In genomic region chr11:34345991-34346480, GRCh38 we compare ENCODE assay signal across 11 cellular contexts. TPM values are rescaled to one million over a fixed set of nuclear protein-coding genes. Genes with fewer than 3 reads are reported as not detected.
DNase-seq lines count a peak whose midpoint lies in the region; ATAC-seq and TF ChIP-seq lines count a peak whose summit lies in the region.
"Had no signal": no experiment of that assay in that cellular context is flagged by ENCODE, and none has a peak within 500 bp of the region (broad histone marks: within the 10 kb centered on the region; RNA-seq: fewer than 3 reads in every experiment).

No MANE protein-coding gene starts in this region.

- H3K4me1 Mint-ChIP-seq in Calu3 (ENCODE audit: low read depth, unreplicated experiment) = peaks cover 91% of the 10 kb centered on the region
- no peaks in the 10 kb centered on the region for H3K4me1 Mint-ChIP-seq in activated T-cell treated with anti-CD3 and anti-CD28 coated beads, Interleukin-2, amount 50 U/mL, for 24 hours (ENCODE audit: low read depth)

- no peaks in the 10 kb centered on the region for H3K9me3 Mint-ChIP-seq in Calu3 (ENCODE audit: low read depth, unreplicated experiment)
- no peaks in the 10 kb centered on the region for H3K9me3 Mint-ChIP-seq in activated T-cell treated with anti-CD3 and anti-CD28 coated beads, Interleukin-2, amount 50 U/mL, for 24 hours
- H3K9me3 Mint-ChIP-seq: activated naive CD8-positive, alpha-beta T cell treated with anti-CD3 and anti-CD28 coated beads, Interleukin-2, amount 50 U/mL, for 24 hours had no signal

- BruUV-seq in Calu3 (replicated peaks; lab: Mats Ljungman, UMichigan) = no TSS peak
- no TSS peak for BruUV-seq in A673 (replicated peaks; lab: Mats Ljungman, UMichigan)

- DNase-seq in Calu3 = no peak
- peak in 4 of 5 donors; percentile 70 to 82 (median 72) for DNase-seq in heart left ventricle
- DNase-seq in gastrocnemius medialis = peak; percentile 72 to 86
- no peak for DNase-seq in activated T-cell treated with anti-CD3 and anti-CD28 coated beads, Interleukin-2, amount 50 U/mL, for 24 hours
- no peak for DNase-seq in A673 (ENCODE audit: low spot score)
- no peak for DNase-seq in effector memory CD4-positive, alpha-beta T cell
- no peak for DNase-seq in AG20443 (ENCODE audit: low spot score)
- DNase-seq: activated naive CD8-positive, alpha-beta T cell treated with anti-CD3 and anti-CD28 coated beads, Interleukin-2, amount 50 U/mL, for 24 hours had no signal

- TF ChIP-seq CTCF in Calu3 (IDR thresholded peaks at IDR 0.05; ENCODE audit: unreplicated experiment) (no peak), heart left ventricle (IDR thresholded peaks at IDR 0.05) (no peak), gastrocnemius medialis (IDR thresholded peaks at IDR 0.05 in 4 of 5, conservative IDR thresholded peaks at IDR 0.05 in 1 of 5) (no peak), A673 (conservative IDR thresholded peaks at IDR 0.05; ENCODE audit: low read depth, low read length) (no peak)

- peaks cover 25% of the 10 kb centered on the region for H3K36me3 Mint-ChIP-seq in Calu3 (ENCODE audit: insufficient read depth, unreplicated experiment)
- H3K36me3 Mint-ChIP-seq in activated T-cell treated with anti-CD3 and anti-CD28 coated beads, Interleukin-2, amount 50 U/mL, for 24 hours (ENCODE audit: low read depth) = no peaks in the 10 kb centered on the region

- POLR2A ChIA-PET in A673 (lab: Charles Lee; ENCODE audit: low non-redundant PET) = interaction anchor here (0.6 kb wide), 1 partner anchor 28 kb away, joined by 3 read pairs; no protein-coding TSS in a partner anchor

- 24 to 40% (median 26%) methylated on average over 8 of the region's 8 CpGs for WGBS in heart left ventricle, 4 donors

- H3K4me1 ChIP-seq in heart left ventricle = peaks cover 0 to 85% (median 56%) of the 10 kb centered on the region in 12 donors
- peaks cover 78 to 84% of the 10 kb centered on the region in 2 donors for H3K4me1 ChIP-seq in gastrocnemius medialis
- peaks cover 53% of the 10 kb centered on the region for H3K4me1 ChIP-seq in A673 (ENCODE audit: insufficient read depth, low read length, poor library complexity, severe bottlenecking)
- no peaks in the 10 kb centered on the region for H3K4me1 ChIP-seq in effector memory CD4-positive, alpha-beta T cell (ENCODE audit: control insufficient read depth, insufficient read depth, low read length, poor library complexity, severe bottlenecking)
- H3K4me1 ChIP-seq: parathyroid adenoma had no signal

- in situ Hi-C loops in gastrocnemius medialis (cut with MboI; ENCODE audit: low sequenced_read_pairs in 4 of 4) = no loop called here

- ATAC-seq in SK-N-SH treated with all-trans-retinoic acid at 6 μM for 48 hours (peak; percentile 14), heart left ventricle (peak; percentile 68 to 88 (median 79)), gastrocnemius medialis (peak; percentile 77 to 81)
- ATAC-seq: activated naive CD8-positive, alpha-beta T cell treated with anti-CD3 and anti-CD28 coated beads, Interleukin-2, amount 50 U/mL, for 24 hours had no signal

- CTCF ChIA-PET in Calu3 (lab: Charles Lee) = interaction anchor here (0.8 to 3.8 kb wide), 8 partner anchors 11 to 171 kb away, joined by 3 to 22 read pairs (median 6); partner anchors contain the start of gene ABTB2
- CTCF ChIA-PET in A673 (lab: Charles Lee) = interaction anchor here (1.0 kb wide), 1 partner anchor 171 kb away, joined by 3 read pairs; no protein-coding TSS in a partner anchor

- intact Hi-C loops in Calu3 (cut with micrococcal nuclease; ENCODE audit: unreplicated experiment) (loop anchor here (5.0 kb wide), 1 partner anchor 39 kb away; no protein-coding TSS in a partner anchor), heart left ventricle (cut with DNase I) (no loop called here), gastrocnemius medialis (cut with DNase I; ENCODE audit: low total_unique reads) (loop anchor here (1.0 to 10.0 kb wide), 3 partner anchors 11 to 641 kb away; partner anchors contain the start of gene C11orf91), A673 (cut with micrococcal nuclease; ENCODE audit: unreplicated experiment) (no loop called here)

- H3K27me3 ChIP-seq in heart left ventricle (no peaks in the 10 kb centered on the region), gastrocnemius medialis (no peaks in the 10 kb centered on the region), A673 (replicated peaks; ENCODE audit: insufficient read depth, low read depth, low read length, poor library complexity) (no peaks in the 10 kb centered on the region)
- no peaks in the 10 kb centered on the region for H3K27me3 ChIP-seq in effector memory CD4-positive, alpha-beta T cell (replicated peaks; ENCODE audit: control insufficient read depth, insufficient read depth, low read length, poor library complexity, severe bottlenecking)

- H3K9me3 ChIP-seq in heart left ventricle (no peaks in the 10 kb centered on the region), gastrocnemius medialis (no peaks in the 10 kb centered on the region), A673 (ENCODE audit: low read depth, low read length, poor library complexity, severe bottlenecking) (no peaks in the 10 kb centered on the region)
- no peaks in the 10 kb centered on the region for H3K9me3 ChIP-seq in effector memory CD4-positive, alpha-beta T cell (ENCODE audit: control insufficient read depth, low read length)

- peak overlapping the region; percentile 54 to 93 (median 80) for H3K27ac ChIP-seq in heart left ventricle
- H3K27ac ChIP-seq in gastrocnemius medialis = peak overlapping the region; percentile 84 to 93 (median 87)
- no peak overlapping the region for H3K27ac ChIP-seq in A673 (ENCODE audit: low read depth, low read length, poor library complexity, severe bottlenecking)
- H3K27ac ChIP-seq in effector memory CD4-positive, alpha-beta T cell (ENCODE audit: insufficient read depth, low read length, poor library complexity, severe bottlenecking) = no peak overlapping the region
- H3K27ac ChIP-seq: parathyroid adenoma had no signal

- H3K36me3 ChIP-seq in heart left ventricle (no peaks in the 10 kb centered on the region), gastrocnemius medialis (no peaks in the 10 kb centered on the region), A673 (ENCODE audit: insufficient read depth, low read length, poor library complexity, severe bottlenecking) (no peaks in the 10 kb centered on the region)
- no peaks in the 10 kb centered on the region for H3K36me3 ChIP-seq in effector memory CD4-positive, alpha-beta T cell (ENCODE audit: control insufficient read depth, insufficient read depth, low read length)

- no peak overlapping the region for H3K4me3 ChIP-seq in heart left ventricle
- peak overlapping the region in 3 of 4 donors; percentile 7 to 40 (median 28) for H3K4me3 ChIP-seq in gastrocnemius medialis
- no peak overlapping the region for H3K4me3 ChIP-seq in A673 (ENCODE audit: low read depth, low read length, poor library complexity, severe bottlenecking)
- no peak overlapping the region for H3K4me3 ChIP-seq in effector memory CD4-positive, alpha-beta T cell (ENCODE audit: insufficient read depth, low read depth, low read length, poor library complexity, severe bottlenecking)

- H3K27me3 Mint-ChIP-seq in Calu3 (ENCODE audit: unreplicated experiment) = no peaks in the 10 kb centered on the region
- H3K27me3 Mint-ChIP-seq in activated T-cell treated with anti-CD3 and anti-CD28 coated beads, Interleukin-2, amount 50 U/mL, for 24 hours = no peaks in the 10 kb centered on the region

- no peak for TF ChIP-seq POLR2A in heart left ventricle (IDR thresholded peaks at IDR 0.05)
- TF ChIP-seq POLR2A in gastrocnemius medialis (IDR thresholded peaks at IDR 0.05) = peak; percentile 8 to 37

- H3K4me3 Mint-ChIP-seq in Calu3 (ENCODE audit: low read depth, unreplicated experiment) = peak overlapping the region; percentile 52
- H3K4me3 Mint-ChIP-seq in activated T-cell treated with anti-CD3 and anti-CD28 coated beads, Interleukin-2, amount 50 U/mL, for 24 hours = no peak overlapping the region
- H3K4me3 Mint-ChIP-seq: activated naive CD8-positive, alpha-beta T cell treated with anti-CD3 and anti-CD28 coated beads, Interleukin-2, amount 50 U/mL, for 24 hours had no signal

- H3K27ac Mint-ChIP-seq in Calu3 (ENCODE audit: unreplicated experiment) = peak overlapping the region; percentile 92
- no peak overlapping the region for H3K27ac Mint-ChIP-seq in activated T-cell treated with anti-CD3 and anti-CD28 coated beads, Interleukin-2, amount 50 U/mL, for 24 hours
- H3K27ac Mint-ChIP-seq: activated naive CD8-positive, alpha-beta T cell treated with anti-CD3 and anti-CD28 coated beads, Interleukin-2, amount 50 U/mL, for 24 hours; CD14-positive monocyte had no signal

TF ChIP-seq in SK-N-SH treated with all-trans-retinoic acid at 6 μM for 48 hours, 23 proteins besides CTCF, POLR2A, EP300 and RAD21:
- TF ChIP-seq ZC3H10 (CRISPR knock-in tag; IDR thresholded peaks at IDR 0.05) (no peak), GLIS3 (CRISPR knock-in tag; IDR thresholded peaks at IDR 0.05) (no peak), ARNTL (CRISPR knock-in tag; IDR thresholded peaks at IDR 0.05; ENCODE audit: borderline replicate concordance, low read depth) (no peak), OSR1 (CRISPR knock-in tag; IDR thresholded peaks at IDR 0.05) (no peak), TCF4 (CRISPR knock-in tag; IDR thresholded peaks at IDR 0.05; ENCODE audit: borderline replicate concordance) (no peak), SNAI2 (CRISPR knock-in tag; IDR thresholded peaks at IDR 0.05) (no peak), BACH2 (CRISPR knock-in tag; IDR thresholded peaks at IDR 0.05; ENCODE audit: borderline replicate concordance) (no peak), CSRNP3 (CRISPR knock-in tag; IDR thresholded peaks at IDR 0.05) (no peak)

RNA-seq across cellular contexts. Expression of gene ABTB2, which starts 11.8 kb away (rescaled TPM):
- total RNA-seq in Calu3 (2022) (24.6 and 24.8 TPM in 2 replicates), heart left ventricle (10 to 100 TPM in 6 of 9 donors, 1 to 10 TPM in 3; 9.0 to 26.3 (median 12.5) TPM), gastrocnemius medialis (10 to 100 TPM in 2 of 4 donors, 1 to 10 TPM in 2; 8.8 to 30.7 (median 12.2) TPM), A673 (2021) (40.7 and 46.3 TPM in 2 replicates)
- polyA plus RNA-seq in heart left ventricle = 10 to 100 TPM in 1 of 2 donors, 1 to 10 TPM in 1; 3.3 to 27.1 TPM

Comparison
In these comparisons a context has a peak if more than half of its experiments do, and no peak if none do; other contexts are left out.
1. DNase-seq: peak in heart left ventricle (4 of 5) and gastrocnemius medialis (2 of 2); none in Calu3 (single experiment), activated T-cell treated with anti-CD3 and anti-CD28 coated beads, Interleukin-2, amount 50 U/mL, for 24 hours (single experiment), A673 (single experiment), effector memory CD4-positive, alpha-beta T cell (0 of 3) and AG20443 (single experiment).
2. ATAC-seq: peak in every context shown above with its lines; median percentile 79 in heart left ventricle; 79 in gastrocnemius medialis; 14 in SK-N-SH treated with all-trans-retinoic acid at 6 μM for 48 hours.
3. H3K27ac ChIP-seq: peak in heart left ventricle (12 of 12) and gastrocnemius medialis (4 of 4); none in A673 (single experiment) and effector memory CD4-positive, alpha-beta T cell (single experiment).
4. H3K4me3 ChIP-seq: peak in gastrocnemius medialis (3 of 4); none in heart left ventricle (0 of 12), A673 (single experiment) and effector memory CD4-positive, alpha-beta T cell (single experiment).
5. POLR2A ChIP-seq: peak in gastrocnemius medialis (2 of 2); none in heart left ventricle (0 of 2).
6. intact Hi-C loops: an anchor here in Calu3 (5.0 kb wide) and gastrocnemius medialis (1.0 to 10.0 kb wide); none called in heart left ventricle and A673.